In genomic region chr4:7103031-7103598, GRCh38 we compare ENCODE assay signal across 8 cellular contexts. TPM values are rescaled to one million over a fixed set of nuclear protein-coding genes. Genes with fewer than 3 reads are reported as not detected.
DNase-seq lines count a peak whose midpoint lies in the region; ATAC-seq and TF ChIP-seq lines count a peak whose summit lies in the region.

No MANE protein-coding gene starts in this region.

- peak; percentile 93 for ATAC-seq in T-helper 17 cell

- no peaks in the 10 kb centered on the region for H3K36me3 ChIP-seq in hepatocyte (replicated peaks; ENCODE audit: insufficient read depth, low read depth)

- H3K4me3 ChIP-seq in hepatocyte, result peak overlapping the region; percentile 34

- 3% methylated on average over 30 of the region's 34 CpGs for WGBS in hepatocyte (ENCODE audit: low lambda C conversion rate, missing lambda C conversion rate)

- peak overlapping the region; percentile 99 for H3K27ac ChIP-seq in angular gyrus (ENCODE audit: low read depth, low read length)
- peak overlapping the region; percentile 95 for H3K27ac ChIP-seq in hepatocyte

- peaks cover 13% of the 10 kb centered on the region for H3K4me1 Mint-ChIP-seq in T-helper 17 cell

- H3K36me3 Mint-ChIP-seq in T-helper 17 cell (ENCODE audit: low read depth), result no peaks in the 10 kb centered on the region

- H3K9me3 ChIP-seq in T-helper 17 cell (ENCODE audit: control insufficient read depth, low read length, poor library complexity, severe bottlenecking) (no peaks in the 10 kb centered on the region), hepatocyte (ENCODE audit: low read depth) (no peaks in the 10 kb centered on the region)

- no peaks in the 10 kb centered on the region for H3K27me3 Mint-ChIP-seq in T-helper 17 cell

- peak; percentile 96 for DNase-seq in HEK293T (ENCODE audit: extremely low spot score)
- peak; percentile 70 for DNase-seq in MV-4-11 (lab: John Stamatoyannopoulos, UW)
- peak; percentile 62 to 78 (median 75) for DNase-seq in T-helper 17 cell
- DNase-seq in hepatocyte (ENCODE audit: low spot score), result peak; percentile 96
- DNase-seq in retina, result peak; percentile 82
- no peak for DNase-seq in SHP77 treated with DMSO at 0.1 percent for 48 hours (lab: John Stamatoyannopoulos, UW)

- CTCF ChIA-PET in HEK293T (lab: Yijun Ruan, JAX), result interaction anchor here (0.6 to 2.2 kb wide), 6 partner anchors 14 to 893 kb away, joined by 3 to 12 read pairs (median 3); no protein-coding TSS in a partner anchor

- H3K4me2 ChIP-seq in hepatocyte, result peak overlapping the region; percentile 91

- no peaks in the 10 kb centered on the region for H3K27me3 ChIP-seq in hepatocyte

- no peaks in the 10 kb centered on the region for H3K79me2 ChIP-seq in hepatocyte

- H4K20me1 ChIP-seq in hepatocyte (ENCODE audit: insufficient read depth, poor library complexity, severe bottlenecking), result no peaks in the 10 kb centered on the region

- no peaks in the 10 kb centered on the region for H3K9me2 ChIP-seq in hepatocyte (replicated peaks; ENCODE audit: insufficient read depth)

- peak overlapping the region; percentile 67 for H2AFZ ChIP-seq in hepatocyte

- POLR2A ChIA-PET in HEK293T (lab: Yijun Ruan, JAX), result interaction anchor here (0.7 to 2.1 kb wide), 3 partner anchors 22 to 47 kb away, joined by 3 to 9 read pairs (median 3); partner anchors contain the start of gene GRPEL1

- H3K27ac Mint-ChIP-seq in T-helper 17 cell, result peak overlapping the region; percentile 69

- H3K4me1 ChIP-seq in hepatocyte (ENCODE audit: insufficient read depth), result peaks cover 21% of the 10 kb centered on the region

- peak; percentile 14 for TF ChIP-seq CTCF in hepatocyte (IDR thresholded peaks at IDR 0.05; ENCODE audit: poor library complexity)

- peak overlapping the region; percentile 89 for H3K4me3 Mint-ChIP-seq in T-helper 17 cell

- TF ChIP-seq POLR2A in GM10847 (IDR thresholded peaks at IDR 0.05; ENCODE audit: extremely low read depth, insufficient read length), result peak; percentile 29

TF ChIP-seq in HEK293T, 16 proteins besides CTCF, POLR2A, EP300 and RAD21:
- TF ChIP-seq ELF4 (IDR thresholded peaks at IDR 0.05) (no peak), PKNOX1 (IDR thresholded peaks at IDR 0.05) (peak; percentile 85), SUZ12 (IDR thresholded peaks at IDR 0.05) (no peak), LEF1 (IDR thresholded peaks at IDR 0.05; ENCODE audit: borderline replicate concordance) (no peak), ARNT (IDR thresholded peaks at IDR 0.05) (no peak), ZNF384 (IDR thresholded peaks at IDR 0.05) (no peak)

RNA-seq across cellular contexts. Expression of gene GRPEL1, which starts 35.3 kb away (rescaled TPM):
- total RNA-seq in T-helper 17 cell (10 to 100 TPM; 45.8 to 47.1 TPM), hepatocyte (28.3 and 35.5 TPM in 2 replicates)
- 53.9 and 56.5 TPM in 2 replicates for polyA plus RNA-seq in hepatocyte

RNA-seq across cellular contexts. Expression of gene TADA2B, which starts 59.9 kb away (rescaled TPM):
- total RNA-seq in T-helper 17 cell, result 10 to 100 TPM; 31.8 to 40.9 TPM
- 15.4 and 18.5 TPM in 2 replicates for total RNA-seq in hepatocyte
- 18.2 and 20.1 TPM in 2 replicates for polyA plus RNA-seq in hepatocyte
